22 cellular contexts compared by ENCODE assay signal in the genomic region with DNA sequence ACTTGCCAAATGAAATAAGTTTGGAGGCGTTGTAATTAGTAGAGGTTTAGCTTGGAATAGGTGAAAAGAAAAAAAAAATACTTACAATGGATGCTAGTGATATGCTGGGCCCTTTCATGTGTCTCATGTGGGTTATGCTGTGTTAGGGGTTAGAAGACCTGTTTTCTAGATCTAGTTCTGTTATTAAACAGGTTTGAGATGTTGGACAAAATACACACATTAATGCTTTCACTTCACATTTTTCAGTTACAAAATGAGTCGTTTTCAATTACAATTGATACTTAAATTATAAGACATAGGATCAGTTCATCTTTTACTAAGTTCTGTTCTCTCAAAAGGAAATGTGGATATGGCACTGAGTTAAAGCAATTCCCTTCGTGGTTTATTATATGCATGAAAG.
DNase-seq lines count a peak whose midpoint lies in the region; ATAC-seq, FAIRE-seq and TF ChIP-seq lines count a peak whose summit lies in the region.
"Had no signal": no experiment of that assay in that cellular context is flagged by ENCODE, and none has a peak within 500 bp of the region (broad histone marks: within the 10 kb centered on the region; RNA-seq: fewer than 3 reads in every experiment).

No MANE protein-coding gene starts in this region.

- no peak for FAIRE-seq in GM12891 (lab: Jason Lieb, UNC)
- FAIRE-seq: H54, RCC 7860 had no signal

- DNase-seq in GM12891 (ENCODE audit: insufficient read length, low spot score), result no peak
- no peak for DNase-seq in body of pancreas
- DNase-seq in COR-L47 (lab: John Stamatoyannopoulos, UW), result no peak
- DNase-seq in GM19240 (ENCODE audit: insufficient read length, low spot score), result no peak
- DNase-seq: 8988T; CD8-positive, alpha-beta memory T cell; DMS53; GDM1; Kasumi-1; NCI-H1694 treated with DMSO at 0.1 percent for 48 hours; NCI-H446; NCI-H526; OCI-M1; T-helper 9 cell had no signal

- TF ChIP-seq POLR2A in GM12891 (IDR thresholded peaks at IDR 0.05; ENCODE audit: low read depth, low read length), result no peak
- TF ChIP-seq POLR2A in body of pancreas (IDR thresholded peaks at IDR 0.05), result no peak

- no peak for TF ChIP-seq CTCF in body of pancreas (IDR thresholded peaks at IDR 0.05)

- 58 to 74% methylated on average over 3 of the region's 3 CpGs for WGBS in body of pancreas, 2 donors

- H3K4me1 ChIP-seq in body of pancreas, result no peaks in the 10 kb centered on the region
- H3K4me1 ChIP-seq: BLaER1 treated with 17β-estradiol and CSF1 and Interleukin-3, amounts not matched to agents 10 nM and 100 nM; SJSA1 had no signal

- ATAC-seq in GM19395 (IDR thresholded peaks at IDR 0.05; ENCODE audit: unreplicated experiment) (peak; percentile 56), HG02759 (IDR thresholded peaks at IDR 0.05; ENCODE audit: unreplicated experiment) (peak; percentile 53), HG03442 (IDR thresholded peaks at IDR 0.05; ENCODE audit: unreplicated experiment) (peak; percentile 53), body of pancreas (no peak)
- ATAC-seq: Right ventricle myocardium inferior had no signal

- no peak overlapping the region for H3K27ac ChIP-seq in body of pancreas
- H3K27ac ChIP-seq: BLaER1 treated with 17β-estradiol and CSF1 and Interleukin-3, amounts not matched to agents 10 nM and 100 nM; SJSA1 had no signal

- intact Hi-C loops in body of pancreas (cut with DNase I), result no loop called here

- no peak overlapping the region for H3K4me3 ChIP-seq in body of pancreas
- H3K4me3 ChIP-seq: BLaER1 treated with 17β-estradiol and CSF1 and Interleukin-3, amounts not matched to agents 10 nM and 100 nM; SJSA1 had no signal

- no peaks in the 10 kb centered on the region for H3K27me3 ChIP-seq in body of pancreas
- H3K27me3 ChIP-seq: BLaER1 treated with 17β-estradiol and CSF1 and Interleukin-3, amounts not matched to agents 10 nM and 100 nM had no signal

- H3K36me3 ChIP-seq in body of pancreas (replicated peaks in 1 of 2; ENCODE audit: insufficient read depth in 1 of 2, low read depth in 2 of 2), result no peaks in the 10 kb centered on the region
- H3K36me3 ChIP-seq: BLaER1 treated with 17β-estradiol and CSF1 and Interleukin-3, amounts not matched to agents 10 nM and 100 nM; SJSA1 had no signal

- no peaks in the 10 kb centered on the region for H3K9me3 ChIP-seq in body of pancreas
- H3K9me3 ChIP-seq: BLaER1 treated with 17β-estradiol and CSF1 and Interleukin-3, amounts not matched to agents 10 nM and 100 nM; SJSA1 had no signal

TF ChIP-seq in GM12891, 5 proteins besides CTCF, POLR2A, EP300 and RAD21:
- no peak for TF ChIP-seq POU2F2 (IDR thresholded peaks at IDR 0.05; ENCODE audit: low read depth, low read length)
- peak; percentile 29; the same call in 1 of the 2 replicates for TF ChIP-seq SPI1 (IDR thresholded peaks at IDR 0.05; ENCODE audit: low read depth, low read length)
